36 cellular contexts compared by ENCODE assay signal in the genomic region with DNA sequence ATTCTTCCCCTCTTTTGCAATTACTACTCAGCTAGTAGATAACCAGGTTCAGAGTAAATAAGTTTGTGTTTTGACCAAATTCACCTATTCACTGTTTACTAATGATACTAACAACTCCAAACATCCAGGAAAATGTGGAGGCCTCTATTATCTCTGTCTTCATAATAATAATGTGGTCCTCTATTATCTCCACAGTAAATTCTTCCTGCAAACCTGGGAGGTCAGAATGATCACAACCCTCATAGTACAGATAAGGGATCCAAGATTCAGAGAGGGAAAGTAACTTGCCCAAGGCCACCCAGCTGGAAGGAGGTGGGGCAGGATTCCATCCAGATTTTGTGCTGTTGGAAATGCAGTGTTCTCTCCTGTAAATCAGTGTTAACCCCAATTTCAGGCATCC. TPM values are rescaled to one million over a fixed set of nuclear protein-coding genes. Genes with fewer than 3 reads are reported as not detected.
"Had no signal": no experiment of that assay in that cellular context is flagged by ENCODE, and none has a peak within 500 bp of the region (broad histone marks: within the 10 kb centered on the region; RNA-seq: fewer than 3 reads in every experiment).

No MANE protein-coding gene starts in this region.

- DNase-seq: Karpas-422, Kasumi-1, MG63, MM.1S, MV-4-11, NCI-H1048, NCI-H1092, NCI-H1092 treated with DMSO at 0.1 percent for 48 hours, NCI-H1105, NCI-H1105 treated with DMSO at 0.1 percent for 48 hours, NCI-H1417, NCI-H1417 treated with DMSO at 0.1 percent for 48 hours, NCI-H1436, NCI-H1436 treated with DMSO at 0.1 percent for 48 hours, NCI-H146, NCI-H1694, NCI-H1694 treated with DMSO at 0.1 percent for 48 hours, NCI-H187, NCI-H187 treated with DMSO at 0.1 percent for 48 hours, NCI-H1930, NCI-H2029, NCI-H2029 treated with DMSO at 0.1 percent for 48 hours, NCI-H2081, NCI-H2081 treated with DMSO at 0.1 percent for 48 hours, NCI-H2107, NCI-H2171, NCI-H2171 treated with DMSO at 0.1 percent for 48 hours, NCI-H2227 treated with DMSO at 0.1 percent for 48 hours, NCI-H226, NCI-H345, NCI-H446, NCI-H446 treated with DMSO at 0.1 percent for 48 hours, NCI-H510A, NCI-H510A treated with DMSO at 0.1 percent for 48 hours, NCI-H524 had no signal

- H3K4me3 ChIP-seq: MG63 had no signal

- H3K9me3 ChIP-seq: MG63 had no signal

- H3K36me3 ChIP-seq: MG63 had no signal

RNA-seq across cellular contexts. Expression of a gene that starts 9.6 kb away (rescaled TPM):
- total RNA-seq: M059J had no signal
